Comparison of ENCODE assay signal across 1 cellular context in genomic region chr10:103917326-103918052, GRCh38.
TF ChIP-seq lines count a peak whose summit lies in the region.

No MANE protein-coding gene starts in this region.

TF ChIP-seq in K562, 482 proteins besides CTCF, POLR2A, EP300 and RAD21 (continued from another document):
- TF ChIP-seq, protein P1, sequence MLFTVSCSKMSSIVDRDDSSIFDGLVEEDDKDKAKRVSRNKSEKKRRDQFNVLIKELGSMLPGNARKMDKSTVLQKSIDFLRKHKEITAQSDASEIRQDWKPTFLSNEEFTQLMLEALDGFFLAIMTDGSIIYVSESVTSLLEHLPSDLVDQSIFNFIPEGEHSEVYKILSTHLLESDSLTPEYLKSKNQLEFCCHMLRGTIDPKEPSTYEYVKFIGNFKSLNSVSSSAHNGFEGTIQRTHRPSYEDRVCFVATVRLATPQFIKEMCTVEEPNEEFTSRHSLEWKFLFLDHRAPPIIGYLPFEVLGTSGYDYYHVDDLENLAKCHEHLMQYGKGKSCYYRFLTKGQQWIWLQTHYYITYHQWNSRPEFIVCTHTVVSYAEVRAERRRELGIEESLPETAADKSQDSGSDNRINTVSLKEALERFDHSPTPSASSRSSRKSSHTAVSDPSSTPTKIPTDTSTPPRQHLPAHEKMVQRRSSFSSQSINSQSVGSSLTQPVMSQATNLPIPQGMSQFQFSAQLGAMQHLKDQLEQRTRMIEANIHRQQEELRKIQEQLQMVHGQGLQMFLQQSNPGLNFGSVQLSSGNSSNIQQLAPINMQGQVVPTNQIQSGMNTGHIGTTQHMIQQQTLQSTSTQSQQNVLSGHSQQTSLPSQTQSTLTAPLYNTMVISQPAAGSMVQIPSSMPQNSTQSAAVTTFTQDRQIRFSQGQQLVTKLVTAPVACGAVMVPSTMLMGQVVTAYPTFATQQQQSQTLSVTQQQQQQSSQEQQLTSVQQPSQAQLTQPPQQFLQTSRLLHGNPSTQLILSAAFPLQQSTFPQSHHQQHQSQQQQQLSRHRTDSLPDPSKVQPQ (CRISPR knock-in tag; IDR thresholded peaks at IDR 0.05; ENCODE audit: borderline replicate concordance), result no peak
- TF ChIP-seq THRB (CRISPR knock-in tag; conservative IDR thresholded peaks at IDR 0.05), result no peak
- no peak for TF ChIP-seq ZNF23 (CRISPR knock-in tag; IDR thresholded peaks at IDR 0.05)
- TF ChIP-seq ATF7 (IDR thresholded peaks at IDR 0.05), result 0 out of 2 replicates have a peak, but pooled peaks have one; percentile 12
- TF ChIP-seq ZNF121 (CRISPR knock-in tag; conservative IDR thresholded peaks at IDR 0.05), result no peak
- TF ChIP-seq SOX6 (IDR thresholded peaks at IDR 0.05), result no peak
- no peak for TF ChIP-seq NCOA6 (IDR thresholded peaks at IDR 0.05)
- TF ChIP-seq U2AF1 (optimal IDR thresholded peaks at IDR 0.05; ENCODE audit: low read depth, low read length), result no peak
- TF ChIP-seq RBM14 (IDR thresholded peaks at IDR 0.05; ENCODE audit: borderline replicate concordance, insufficient read depth, low read depth, low read length), result no peak
- no peak for TF ChIP-seq MIER1 (IDR thresholded peaks at IDR 0.05; ENCODE audit: low read depth)
- no peak for TF ChIP-seq CGGBP1 (CRISPR knock-in tag; IDR thresholded peaks at IDR 0.05)
- TF ChIP-seq SMARCE1 (IDR thresholded peaks at IDR 0.05), result 0 out of 2 replicates have a peak, but pooled peaks have one; percentile 27
- TF ChIP-seq, protein P2, sequence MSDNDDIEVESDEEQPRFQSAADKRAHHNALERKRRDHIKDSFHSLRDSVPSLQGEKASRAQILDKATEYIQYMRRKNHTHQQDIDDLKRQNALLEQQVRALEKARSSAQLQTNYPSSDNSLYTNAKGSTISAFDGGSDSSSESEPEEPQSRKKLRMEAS (CRISPR knock-in tag; IDR thresholded peaks at IDR 0.05), result peak; percentile 65
- no peak for TF ChIP-seq ATF1 (CRISPR knock-in tag; IDR thresholded peaks at IDR 0.05)
- TF ChIP-seq ATF1 (tag; IDR thresholded peaks at IDR 0.05), result peak; percentile 25; the same call in 1 of the 2 replicates
- TF ChIP-seq ZNF449 (CRISPR knock-in tag; IDR thresholded peaks at IDR 0.05), result no peak
- TF ChIP-seq ZC3H11A (IDR thresholded peaks at IDR 0.05; ENCODE audit: low read depth, low read length), result no peak
- TF ChIP-seq NFIX (CRISPR knock-in tag; IDR thresholded peaks at IDR 0.05; ENCODE audit: low read depth), result no peak
- no peak for TF ChIP-seq NEUROD1 (IDR thresholded peaks at IDR 0.05; ENCODE audit: borderline replicate concordance, low read depth, low read length, partially characterized antibody)
- no peak for TF ChIP-seq TARDBP (IDR thresholded peaks at IDR 0.05)
- no peak for TF ChIP-seq RBM22 (IDR thresholded peaks at IDR 0.05; ENCODE audit: low read depth, low read length, poor library complexity, severe bottlenecking)
- no peak for TF ChIP-seq ZBTB2 (IDR thresholded peaks at IDR 0.05)
- no peak for TF ChIP-seq NBN (IDR thresholded peaks at IDR 0.05; ENCODE audit: low read depth)
- TF ChIP-seq, protein P3, sequence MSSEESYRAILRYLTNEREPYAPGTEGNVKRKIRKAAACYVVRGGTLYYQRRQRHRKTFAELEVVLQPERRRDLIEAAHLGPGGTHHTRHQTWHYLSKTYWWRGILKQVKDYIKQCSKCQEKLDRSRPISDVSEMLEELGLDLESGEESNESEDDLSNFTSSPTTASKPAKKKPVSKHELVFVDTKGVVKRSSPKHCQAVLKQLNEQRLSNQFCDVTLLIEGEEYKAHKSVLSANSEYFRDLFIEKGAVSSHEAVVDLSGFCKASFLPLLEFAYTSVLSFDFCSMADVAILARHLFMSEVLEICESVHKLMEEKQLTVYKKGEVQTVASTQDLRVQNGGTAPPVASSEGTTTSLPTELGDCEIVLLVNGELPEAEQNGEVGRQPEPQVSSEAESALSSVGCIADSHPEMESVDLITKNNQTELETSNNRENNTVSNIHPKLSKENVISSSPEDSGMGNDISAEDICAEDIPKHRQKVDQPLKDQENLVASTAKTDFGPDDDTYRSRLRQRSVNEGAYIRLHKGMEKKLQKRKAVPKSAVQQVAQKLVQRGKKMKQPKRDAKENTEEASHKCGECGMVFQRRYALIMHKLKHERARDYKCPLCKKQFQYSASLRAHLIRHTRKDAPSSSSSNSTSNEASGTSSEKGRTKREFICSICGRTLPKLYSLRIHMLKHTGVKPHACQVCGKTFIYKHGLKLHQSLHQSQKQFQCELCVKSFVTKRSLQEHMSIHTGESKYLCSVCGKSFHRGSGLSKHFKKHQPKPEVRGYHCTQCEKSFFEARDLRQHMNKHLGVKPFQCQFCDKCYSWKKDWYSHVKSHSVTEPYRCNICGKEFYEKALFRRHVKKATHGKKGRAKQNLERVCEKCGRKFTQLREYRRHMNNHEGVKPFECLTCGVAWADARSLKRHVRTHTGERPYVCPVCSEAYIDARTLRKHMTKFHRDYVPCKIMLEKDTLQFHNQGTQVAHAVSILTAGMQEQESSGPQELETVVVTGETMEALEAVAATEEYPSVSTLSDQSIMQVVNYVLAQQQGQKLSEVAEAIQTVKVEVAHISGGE (CRISPR knock-in tag; IDR thresholded peaks at IDR 0.05), result no peak
- TF ChIP-seq, protein P4, sequence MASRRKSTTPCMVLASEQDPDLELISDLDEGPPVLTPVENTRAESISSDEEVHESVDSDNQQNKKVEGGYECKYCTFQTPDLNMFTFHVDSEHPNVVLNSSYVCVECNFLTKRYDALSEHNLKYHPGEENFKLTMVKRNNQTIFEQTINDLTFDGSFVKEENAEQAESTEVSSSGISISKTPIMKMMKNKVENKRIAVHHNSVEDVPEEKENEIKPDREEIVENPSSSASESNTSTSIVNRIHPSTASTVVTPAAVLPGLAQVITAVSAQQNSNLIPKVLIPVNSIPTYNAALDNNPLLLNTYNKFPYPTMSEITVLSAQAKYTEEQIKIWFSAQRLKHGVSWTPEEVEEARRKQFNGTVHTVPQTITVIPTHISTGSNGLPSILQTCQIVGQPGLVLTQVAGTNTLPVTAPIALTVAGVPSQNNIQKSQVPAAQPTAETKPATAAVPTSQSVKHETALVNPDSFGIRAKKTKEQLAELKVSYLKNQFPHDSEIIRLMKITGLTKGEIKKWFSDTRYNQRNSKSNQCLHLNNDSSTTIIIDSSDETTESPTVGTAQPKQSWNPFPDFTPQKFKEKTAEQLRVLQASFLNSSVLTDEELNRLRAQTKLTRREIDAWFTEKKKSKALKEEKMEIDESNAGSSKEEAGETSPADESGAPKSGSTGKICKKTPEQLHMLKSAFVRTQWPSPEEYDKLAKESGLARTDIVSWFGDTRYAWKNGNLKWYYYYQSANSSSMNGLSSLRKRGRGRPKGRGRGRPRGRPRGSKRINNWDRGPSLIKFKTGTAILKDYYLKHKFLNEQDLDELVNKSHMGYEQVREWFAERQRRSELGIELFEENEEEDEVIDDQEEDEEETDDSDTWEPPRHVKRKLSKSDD (conservative IDR thresholded peaks at IDR 0.05; ENCODE audit: low read length), result no peak
- no peak for TF ChIP-seq ZKSCAN3 (CRISPR knock-in tag; IDR thresholded peaks at IDR 0.05)
- TF ChIP-seq KLF6 (CRISPR knock-in tag; IDR thresholded peaks at IDR 0.05; ENCODE audit: borderline replicate concordance), result no peak
- TF ChIP-seq CHD4 (IDR thresholded peaks at IDR 0.05; ENCODE audit: insufficient read depth, insufficient replicate concordance, low read depth, low read length, poor library complexity, severe bottlenecking), result no peak
- TF ChIP-seq RNF2 (IDR thresholded peaks at IDR 0.05), result no peak
- no peak for TF ChIP-seq KDM1A (IDR thresholded peaks at IDR 0.05)
- 0 out of 2 replicates have a peak, but pooled peaks have one; percentile 30 for TF ChIP-seq KAT7 (CRISPR knock-in tag; IDR thresholded peaks at IDR 0.05; ENCODE audit: borderline replicate concordance)
- TF ChIP-seq MEIS2 (IDR thresholded peaks at IDR 0.05; ENCODE audit: partially characterized antibody), result no peak
- peak; percentile 25; the same call in 1 of the 2 replicates for TF ChIP-seq CTBP1 (IDR thresholded peaks at IDR 0.05; ENCODE audit: borderline replicate concordance)
- TF ChIP-seq L3MBTL2 (IDR thresholded peaks at IDR 0.05), result peak; percentile 36
- TF ChIP-seq PHF21A (IDR thresholded peaks at IDR 0.05; ENCODE audit: borderline replicate concordance, low read depth), result no peak
- TF ChIP-seq HNRNPLL (IDR thresholded peaks at IDR 0.05; ENCODE audit: low read depth, low read length, poor library complexity, severe bottlenecking), result peak; percentile 93
- peak; percentile 24 for TF ChIP-seq KDM5B (IDR thresholded peaks at IDR 0.05; ENCODE audit: insufficient replicate concordance, low read depth, low read length)
- no peak for TF ChIP-seq ZNF696 (CRISPR knock-in tag; conservative IDR thresholded peaks at IDR 0.05)
- 0 out of 2 replicates have a peak, but pooled peaks have one; percentile 46 for TF ChIP-seq MTA3 (IDR thresholded peaks at IDR 0.05; ENCODE audit: borderline replicate concordance)
- TF ChIP-seq GTF3C2 (IDR thresholded peaks at IDR 0.05; ENCODE audit: borderline replicate concordance, extremely low read depth, insufficient read length), result no peak
- no peak for TF ChIP-seq MAFG (tag; conservative IDR thresholded peaks at IDR 0.05)
- TF ChIP-seq CREB3L1 (IDR thresholded peaks at IDR 0.05; ENCODE audit: borderline replicate concordance, low read depth), result no peak
- no peak for TF ChIP-seq ZNF165 (CRISPR knock-in tag; IDR thresholded peaks at IDR 0.05; ENCODE audit: borderline replicate concordance)
- peak; percentile 53; the same call in 1 of the 2 replicates for TF ChIP-seq BHLHE40 (IDR thresholded peaks at IDR 0.05; ENCODE audit: low read length)
- peak; percentile 61 for TF ChIP-seq PHF20 (IDR thresholded peaks at IDR 0.05; ENCODE audit: partially characterized antibody)
- no peak for TF ChIP-seq WHSC1 (IDR thresholded peaks at IDR 0.05; ENCODE audit: low read length)
- no peak for TF ChIP-seq ZNF143 (CRISPR knock-in tag; IDR thresholded peaks at IDR 0.05)
- no peak; the same call in 1 of the 2 replicates for TF ChIP-seq MYC (IDR thresholded peaks at IDR 0.05; ENCODE audit: low read depth, low read length)
- TF ChIP-seq MYC (CRISPR knock-in tag; IDR thresholded peaks at IDR 0.05; ENCODE audit: borderline replicate concordance, low read depth), result 0 out of 2 replicates have a peak, but pooled peaks have one; percentile 59
- TF ChIP-seq NCOA1 (IDR thresholded peaks at IDR 0.05; ENCODE audit: low read depth), result no peak
